In genomic region chr9:111065414-111065813, GRCh38 we compare ENCODE assay signal across 17 cellular contexts. TPM values are rescaled to one million over a fixed set of nuclear protein-coding genes. Genes with fewer than 3 reads are reported as not detected.
"Had no signal": no experiment of that assay in that cellular context is flagged by ENCODE, and none has a peak within 500 bp of the region (broad histone marks: within the 10 kb centered on the region; RNA-seq: fewer than 3 reads in every experiment).

No MANE protein-coding gene starts in this region.

- H3K27ac ChIP-seq: ascending aorta had no signal

- DNase-seq: activated CD4-positive, CD25-positive, alpha-beta regulatory T cell treated with anti-CD3 and anti-CD28 coated beads, Interleukin-2, amount 50 U/mL, for 72 hours; activated naive CD4-positive, alpha-beta T cell treated with Interleukin-2 at 50 U/mL for 16 hours; activated naive CD8-positive, alpha-beta T cell treated with anti-CD3 and anti-CD28 coated beads, Interleukin-2, amount 50 U/mL, for 24 hours; cerebellar nuclear complex; effector memory CD4-positive, alpha-beta T cell; foreskin melanocyte; immature natural killer cell; occipital lobe; stimulated activated naive CD8-positive, alpha-beta T cell treated with anti-CD3 and anti-CD28 coated beads, Interleukin-15, amount 100 ng/mL, for 72 hours; testis had no signal

- H3K9me3 ChIP-seq: ascending aorta, breast epithelium, right atrium auricular region, testis had no signal

- H3K4me1 ChIP-seq: ascending aorta, breast epithelium, testis had no signal

- H3K27me3 ChIP-seq: ascending aorta, breast epithelium, right atrium auricular region, testis had no signal

- H3K36me3 ChIP-seq: ascending aorta, breast epithelium, right atrium auricular region had no signal

- H3K4me3 ChIP-seq: ascending aorta, breast epithelium, right atrium auricular region, skin epidermis, testis had no signal

- ATAC-seq: activated naive CD8-positive, alpha-beta T cell treated with anti-CD3 and anti-CD28 coated beads, Interleukin-2, amount 50 U/mL, for 24 hours; natural killer cell treated with Interleukin-12 subunit alpha and Interleukin-12 subunit beta and Interleukin-15 and Interleukin-18, amount 100 ng/mL, for 72 hours; stimulated activated naive CD8-positive, alpha-beta T cell treated with anti-CD3 and anti-CD28 coated beads, Interleukin-15, amount 100 ng/mL, for 72 hours had no signal

RNA-seq across cellular contexts. Expression of gene LPAR1, which starts 27.1 kb away (rescaled TPM):
- total RNA-seq: activated CD8-positive, alpha-beta memory T cell treated with anti-CD3 and anti-CD28 coated beads for 36 hours; activated T-helper 1 cell treated with anti-CD3 and anti-CD28 coated beads, Interleukin-12 subunit alpha, Interleukin-12 subunit beta, Interleukin-2, Interleukin-4 antibody, amounts not matched to agents 30 ng/mL and 10 ng/mL and 1 ng/mL, durations not matched to agents 14 hours and 24 hours and 36 hours had no signal
